16 cellular contexts compared by ENCODE assay signal in the genomic region with DNA sequence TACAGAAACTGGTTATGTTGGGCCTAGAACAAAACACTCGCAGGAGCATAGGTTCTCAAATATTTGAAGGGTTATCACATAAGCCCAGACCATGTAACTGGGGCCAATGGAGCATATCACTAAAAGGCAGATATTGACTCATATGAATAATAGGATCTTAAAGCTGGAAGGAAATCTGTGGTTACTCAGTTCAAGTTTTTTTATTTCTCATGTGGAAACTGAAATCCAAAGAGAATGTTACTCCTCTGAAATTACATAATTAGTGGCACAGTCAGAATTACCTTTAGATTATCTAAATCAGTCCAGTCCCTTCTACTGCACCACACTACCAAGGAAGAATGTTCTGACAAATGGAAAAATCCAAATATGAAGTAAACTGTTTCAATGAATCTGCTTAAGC. TPM values are rescaled to one million over a fixed set of nuclear protein-coding genes. Genes with fewer than 3 reads are reported as not detected.
A peak's percentile ranks its signal among the peaks of the same experiment; 100 is the strongest.
DNase-seq lines count a peak whose midpoint lies in the region; ATAC-seq, FAIRE-seq and TF ChIP-seq lines count a peak whose summit lies in the region.
"Had no signal": no experiment of that assay in that cellular context is flagged by ENCODE, and none has a peak within 500 bp of the region (broad histone marks: within the 10 kb centered on the region; RNA-seq: fewer than 3 reads in every experiment).

No MANE protein-coding gene starts in this region.

- H2AFZ ChIP-seq in neural progenitor cell (replicated peaks), result no peak overlapping the region
- H2AFZ ChIP-seq: GM23248 had no signal

- H3K9me3 Mint-ChIP-seq in neural progenitor cell, result no peaks in the 10 kb centered on the region
- H3K9me3 Mint-ChIP-seq: nephron had no signal

- FAIRE-seq in RCC 7860 (lab: Jason Lieb, UNC), result peak; percentile 93
- FAIRE-seq: islet of Langerhans had no signal

- H3K9ac ChIP-seq in neural progenitor cell, result no peak overlapping the region
- H3K9ac ChIP-seq: GM23248 had no signal

- H3K9me3 ChIP-seq in left lung (no peaks in the 10 kb centered on the region), neural progenitor cell (ENCODE audit: low read depth) (no peaks in the 10 kb centered on the region)

- peaks cover 3% of the 10 kb centered on the region for H3K27me3 Mint-ChIP-seq in neural progenitor cell (ENCODE audit: insufficient read depth, low read depth)

- H3K4me3 Mint-ChIP-seq in neural progenitor cell, result no peak overlapping the region
- H3K4me3 Mint-ChIP-seq: B cell, nephron had no signal

- no peak overlapping the region for H3K4me3 ChIP-seq in left lung
- H3K4me3 ChIP-seq in neural progenitor cell, result no peak overlapping the region
- H3K4me3 ChIP-seq: GM23248, skin epidermis had no signal

- H3K27me3 ChIP-seq in left lung (no peaks in the 10 kb centered on the region), neural progenitor cell (peaks cover 15% of the 10 kb centered on the region)

- ATAC-seq in GM19468 (IDR thresholded peaks at IDR 0.05; ENCODE audit: extremely low read depth, unreplicated experiment) (peak; percentile 38), HG02973 (IDR thresholded peaks at IDR 0.05; ENCODE audit: unreplicated experiment) (peak; percentile 67), left lung (no peak)

- DNase-seq in GM13977 (ENCODE audit: low spot score) (peak; percentile 37), RCC 7860 (ENCODE audit: low spot score) (peak; percentile 65), NCI-H1930 (lab: John Stamatoyannopoulos, UW) (no peak), left lung (no peak), neural progenitor cell (ENCODE audit: low spot score) (no peak), NCI-H146 (lab: John Stamatoyannopoulos, UW) (no peak)
- DNase-seq: activated gamma-delta T cell; GM23248; stimulated activated CD8-positive, alpha-beta memory T cell treated with anti-CD3 and anti-CD28 coated beads, Interleukin-4, amount 100 ng/mL, for 48 hours had no signal

- H3K4me2 ChIP-seq in neural progenitor cell, result no peak overlapping the region

- H3K4me1 Mint-ChIP-seq in neural progenitor cell, result peaks cover 15% of the 10 kb centered on the region

- no peaks in the 10 kb centered on the region for H3F3A ChIP-seq in neural progenitor cell (ENCODE audit: low read depth)

- H3K36me3 Mint-ChIP-seq in neural progenitor cell, result no peaks in the 10 kb centered on the region

- H4K20me1 ChIP-seq in neural progenitor cell (ENCODE audit: low read depth), result no peaks in the 10 kb centered on the region

- H3K4me1 ChIP-seq in left lung (no peaks in the 10 kb centered on the region), neural progenitor cell (no peaks in the 10 kb centered on the region)

- no peak overlapping the region for H3K27ac Mint-ChIP-seq in neural progenitor cell
- H3K27ac Mint-ChIP-seq: B cell had no signal

- no peak for TF ChIP-seq CTCF in GM13977 (IDR thresholded peaks at IDR 0.05; ENCODE audit: extremely low read depth, insufficient read depth, missing control alignments)
- no peak for TF ChIP-seq CTCF in left lung (IDR thresholded peaks at IDR 0.05)
- no peak for TF ChIP-seq CTCF in neural progenitor cell (IDR thresholded peaks at IDR 0.05)

- in situ Hi-C loops in GM13977 (cut with MboI; ENCODE audit: low pct_unique_long_range_greater_than_20kb, low sequenced_read_pairs, unreplicated experiment), result no loop called here

- intact Hi-C loops in left lung (cut with DNase I), result no loop called here

- H3K79me2 ChIP-seq in neural progenitor cell (ENCODE audit: low read depth), result no peaks in the 10 kb centered on the region

- H3K36me3 ChIP-seq in left lung, result peaks cover 0 to 36% of the 10 kb centered on the region in 2 donors
- no peaks in the 10 kb centered on the region for H3K36me3 ChIP-seq in neural progenitor cell

- H3K27ac ChIP-seq in left lung (no peak overlapping the region), neural progenitor cell (no peak overlapping the region)
- H3K27ac ChIP-seq: GM23248, skin epidermis had no signal

RNA-seq across cellular contexts. Expression of gene SLAMF8, which starts 12.0 kb away (rescaled TPM):
- total RNA-seq in left lung, result 10 to 100 TPM; 15.2 to 41.3 TPM
- not detected in 2 replicates for total RNA-seq in neural progenitor cell (ENCODE audit: low replicate concordance)
- total RNA-seq: chondrocyte, GM23248 had no signal

RNA-seq across cellular contexts. Expression of gene VSIG8, which starts 23.7 kb away (rescaled TPM):
- total RNA-seq in left lung, result not detected
- total RNA-seq in neural progenitor cell (ENCODE audit: low replicate concordance), result not detected in 2 replicates
- total RNA-seq: B cell, chondrocyte, GM23248 had no signal

RNA-seq across cellular contexts. Expression of gene FCRL6, which starts 36.6 kb away (rescaled TPM):
- total RNA-seq in left lung, result 1 to 10 TPM in 1 of 2 donors, under 1 TPM in 1; 0.73 to 2.2 TPM
- not detected in 2 replicates for total RNA-seq in neural progenitor cell (ENCODE audit: low replicate concordance)
- total RNA-seq: B cell, chondrocyte, GM23248 had no signal

RNA-seq across cellular contexts. Expression of gene DUSP23, which starts 58.0 kb away (rescaled TPM):
- total RNA-seq in left lung, result 10 to 100 TPM; 49.5 to 56.4 TPM
- 3.1 and 19.8 TPM in 2 replicates for total RNA-seq in neural progenitor cell (ENCODE audit: low replicate concordance)

Comparison
In these comparisons a context has a peak if more than half of its experiments do, and no peak if none do; other contexts are left out.
1. DNase-seq: peak in GM13977 (single experiment) and RCC 7860 (single experiment); none in NCI-H1930 (0 of 2), left lung (0 of 2), neural progenitor cell (single experiment) and NCI-H146 (single experiment).
2. RNA of gene SLAMF8, which starts 12.0 kb away (total RNA-seq): 15.2 to 41.3 TPM in left lung; not detected in neural progenitor cell; every median in the first group is over 10 times any median in the second.